20 cellular contexts compared by ENCODE assay signal in genomic region chr1:228918335-228918734, GRCh38.
"Had no signal": no experiment of that assay in that cellular context is flagged by ENCODE, and none has a peak within 500 bp of the region (broad histone marks: within the 10 kb centered on the region; RNA-seq: fewer than 3 reads in every experiment).

No MANE protein-coding gene starts in this region.

- H3K4me1 ChIP-seq: breast epithelium, gastrocnemius medialis, parathyroid adenoma, psoas muscle had no signal

- H3K9ac ChIP-seq: parathyroid adenoma had no signal

- H3K27ac ChIP-seq: breast epithelium, coronary artery, gastrocnemius medialis, parathyroid adenoma, psoas muscle, tibial artery, upper lobe of right lung had no signal

- H3K27me3 ChIP-seq: breast epithelium, gastrocnemius medialis, tibial artery, upper lobe of right lung had no signal

- H3K36me3 ChIP-seq: breast epithelium, gastrocnemius medialis, tibial artery, upper lobe of right lung had no signal

- FAIRE-seq: endometrium, small intestine had no signal

- H3K4me3 ChIP-seq: breast epithelium, coronary artery, gastrocnemius medialis, mucosa of descending colon, psoas muscle, tibial artery, upper lobe of right lung had no signal

- H3K36me3 Mint-ChIP-seq: naive thymus-derived CD8-positive, alpha-beta T cell had no signal

- H3K79me2 ChIP-seq: parathyroid adenoma had no signal

- DNase-seq: central memory CD4-positive, alpha-beta T cell; effector CD8-positive, alpha-beta T cell; gastrocnemius medialis; islet precursor cell; mammary epithelial cell; mucosa of descending colon; naive thymus-derived CD8-positive, alpha-beta T cell; occipital lobe; psoas muscle; retina; small intestine; stimulated activated CD4-positive, alpha-beta T cell treated with anti-CD3 and anti-CD28 coated beads, Interleukin-2, amount 100 ng/mL, for 48 hours; stimulated activated naive CD4-positive, alpha-beta T cell treated with Interleukin-2 at 50 U/mL for 16 hours; tibial artery; upper lobe of right lung had no signal

- ATAC-seq: esophagus mucosa; gastrocnemius medialis; mucosa of descending colon; naive thymus-derived CD8-positive, alpha-beta T cell; psoas muscle; upper lobe of right lung had no signal

- H3K4me3 Mint-ChIP-seq: naive thymus-derived CD8-positive, alpha-beta T cell had no signal

- H3K9me3 Mint-ChIP-seq: naive thymus-derived CD8-positive, alpha-beta T cell had no signal

- H2AFZ ChIP-seq: parathyroid adenoma had no signal

- H3K9me3 ChIP-seq: breast epithelium, gastrocnemius medialis, mucosa of descending colon, psoas muscle, tibial artery, upper lobe of right lung had no signal
